Comparison of ENCODE assay signal across 17 cellular contexts in the genomic region with DNA sequence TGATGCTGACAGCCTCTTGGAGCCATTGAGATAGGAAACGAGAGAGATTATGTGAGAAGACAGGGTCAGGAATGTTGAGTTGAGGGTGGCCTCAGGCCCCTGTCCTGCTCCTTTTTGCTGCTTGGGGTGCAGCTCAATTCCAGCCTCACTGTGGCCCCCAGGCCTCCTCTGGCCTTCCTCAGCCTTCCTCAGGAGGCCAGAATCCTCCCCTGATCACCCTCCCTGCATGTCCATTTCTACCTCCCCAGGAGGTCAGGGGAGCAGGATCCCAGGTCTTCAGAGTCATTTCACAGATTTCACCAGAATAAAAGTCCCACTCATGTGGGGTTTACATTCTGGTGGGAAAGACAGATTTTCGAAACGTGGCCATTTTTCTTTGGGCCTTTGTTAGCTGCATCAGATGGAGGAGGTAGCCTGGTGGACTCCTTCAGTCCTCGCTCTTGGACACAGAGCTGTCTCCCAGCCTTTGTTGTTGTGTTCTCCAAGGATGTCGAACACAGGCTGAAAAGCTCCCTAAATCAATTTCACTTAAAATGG. TPM values are rescaled to one million over a fixed set of nuclear protein-coding genes. Genes with fewer than 3 reads are reported as not detected.
A peak's percentile ranks its signal among the peaks of the same experiment; 100 is the strongest.
DNase-seq lines count a peak whose midpoint lies in the region; ATAC-seq, FAIRE-seq and TF ChIP-seq lines count a peak whose summit lies in the region.
"Had no signal": no experiment of that assay in that cellular context is flagged by ENCODE, and none has a peak within 500 bp of the region (broad histone marks: within the 10 kb centered on the region; RNA-seq: fewer than 3 reads in every experiment).

No MANE protein-coding gene starts in this region.

- FAIRE-seq in GM12891 (lab: Jason Lieb, UNC) = no peak
- FAIRE-seq: bronchial epithelial cell, RCC 7860 had no signal

- peak overlapping the region; percentile 66 for H3K4me3 Mint-ChIP-seq in activated CD4-positive, alpha-beta T cell treated with anti-CD3 and anti-CD28 coated beads for 36 hours
- H3K4me3 Mint-ChIP-seq in immature natural killer cell = peak overlapping the region in 4 of 5 donors; percentile 47 to 68 (median 63)

- CTCF ChIA-PET in activated CD4-positive, alpha-beta T cell treated with anti-CD3 and anti-CD28 coated beads for 36 hours (lab: Charles Lee) = interaction anchor here (0.6 to 0.8 kb wide), 3 partner anchors 166 to 490 kb away, joined by 3 read pairs; no protein-coding TSS in a partner anchor
- CTCF ChIA-PET in RWPE1 (lab: Yijun Ruan, JAX) = interaction anchor here (0.7 to 1.0 kb wide), 2 partner anchors 10 to 76 kb away, joined by 3 to 4 read pairs; no protein-coding TSS in a partner anchor

- POLR2A ChIA-PET in activated CD4-positive, alpha-beta T cell treated with anti-CD3 and anti-CD28 coated beads for 36 hours (lab: Charles Lee) = no interaction called here
- POLR2A ChIA-PET in RWPE1 (lab: Yijun Ruan, JAX; ENCODE audit: low non-redundant PET) = no interaction called here

- no peaks in the 10 kb centered on the region for H3K36me3 ChIP-seq in psoas muscle (ENCODE audit: insufficient read depth in 1 of 2, low read depth in 1 of 2)

- H3K27me3 Mint-ChIP-seq in activated CD4-positive, alpha-beta T cell treated with anti-CD3 and anti-CD28 coated beads for 36 hours = no peaks in the 10 kb centered on the region
- H3K27me3 Mint-ChIP-seq in immature natural killer cell (ENCODE audit: low read depth in 3 of 3) = peaks cover 9 to 18% (median 9%) of the 10 kb centered on the region in 3 donors
- H3K27me3 Mint-ChIP-seq: activated naive CD4-positive, alpha-beta T cell treated with anti-CD3 and anti-CD28 coated beads, Interleukin-2, amount 50 U/mL, for 24 hours had no signal

- no peak for DNase-seq in activated CD4-positive, alpha-beta T cell treated with anti-CD3 and anti-CD28 coated beads for 36 hours
- DNase-seq in activated CD4-positive, alpha-beta T cell treated with anti-CD3 and anti-CD28 coated beads, Interleukin-2, amount 50 U/mL, for 1 hour = no peak
- no peak for DNase-seq in RWPE1 (ENCODE audit: low spot score)
- DNase-seq in immature natural killer cell = no peak
- no peak for DNase-seq in psoas muscle
- DNase-seq in GM12891 (ENCODE audit: insufficient read length, low spot score) = no peak
- DNase-seq in HuH-7.5 (ENCODE audit: low spot score) = no peak
- DNase-seq: DND-41; Karpas-422; kidney glomerular epithelial cell; NCI-H1105; stimulated activated CD4-positive, alpha-beta T cell treated with anti-CD3 and anti-CD28 coated beads, Interleukin-4, amount 100 ng/mL, for 4 hours had no signal

- no peak overlapping the region for H3K4me3 ChIP-seq in psoas muscle

- intact Hi-C loops in activated CD4-positive, alpha-beta T cell treated with anti-CD3 and anti-CD28 coated beads for 36 hours (cut with DNase I, micrococcal nuclease) = loop anchor here in 1 of 2 experiments (2.0 kb wide), 1 partner anchor 191 kb away; no protein-coding TSS in a partner anchor
- intact Hi-C loops in psoas muscle (cut with DNase I) = loop anchor here in 1 of 2 donors (5.0 kb wide), 1 partner anchor 75 kb away; no protein-coding TSS in a partner anchor

- H3K27me3 ChIP-seq in psoas muscle (ENCODE audit: insufficient read depth in 3 of 3, low read length in 2 of 3) = no peaks in the 10 kb centered on the region

- H3K4me1 ChIP-seq in psoas muscle = peaks cover 16% of the 10 kb centered on the region
- H3K4me1 ChIP-seq: parathyroid adenoma had no signal

- peaks cover 12% of the 10 kb centered on the region for H3K36me3 Mint-ChIP-seq in activated CD4-positive, alpha-beta T cell treated with anti-CD3 and anti-CD28 coated beads for 36 hours (ENCODE audit: low read depth)
- no peaks in the 10 kb centered on the region for H3K36me3 Mint-ChIP-seq in immature natural killer cell

- H3K27ac Mint-ChIP-seq in activated CD4-positive, alpha-beta T cell treated with anti-CD3 and anti-CD28 coated beads for 36 hours = no peak overlapping the region
- peak overlapping the region in 1 of 6 donors; percentile 55 for H3K27ac Mint-ChIP-seq in immature natural killer cell
- H3K27ac Mint-ChIP-seq: activated naive CD4-positive, alpha-beta T cell treated with anti-CD3 and anti-CD28 coated beads, Interleukin-2, amount 50 U/mL, for 24 hours had no signal

- TF ChIP-seq CTCF in RWPE1 (conservative IDR thresholded peaks at IDR 0.05; ENCODE audit: low read depth) (no peak), psoas muscle (IDR thresholded peaks at IDR 0.05) (no peak)

- 82 to 93% (median 88%) methylated on average over 5 of the region's 5 CpGs for WGBS in psoas muscle, 3 donors

- no peak for ATAC-seq in activated CD4-positive, alpha-beta T cell treated with anti-CD3 and anti-CD28 coated beads for 36 hours
- no peak for ATAC-seq in psoas muscle
- no peak for ATAC-seq in GM19351 (IDR thresholded peaks at IDR 0.05; ENCODE audit: unreplicated experiment)

- H3K9me3 ChIP-seq in psoas muscle = no peaks in the 10 kb centered on the region

- no peak for TF ChIP-seq POLR2A in GM12891 (IDR thresholded peaks at IDR 0.05; ENCODE audit: low read depth, low read length)

- peaks cover 8% of the 10 kb centered on the region for H3K4me1 Mint-ChIP-seq in activated CD4-positive, alpha-beta T cell treated with anti-CD3 and anti-CD28 coated beads for 36 hours
- H3K4me1 Mint-ChIP-seq in immature natural killer cell = peaks cover 11 to 13% of the 10 kb centered on the region in 2 donors

- peak overlapping the region; percentile 82; the same call in 1 of the 2 replicates for H3K27ac ChIP-seq in RWPE1
- H3K27ac ChIP-seq in psoas muscle = peak overlapping the region; percentile 94
- H3K27ac ChIP-seq: parathyroid adenoma had no signal

- H3K9me3 Mint-ChIP-seq in activated CD4-positive, alpha-beta T cell treated with anti-CD3 and anti-CD28 coated beads for 36 hours (ENCODE audit: low read depth) = peaks cover 3% of the 10 kb centered on the region
- H3K9me3 Mint-ChIP-seq in immature natural killer cell = no peaks in the 10 kb centered on the region
- H3K9me3 Mint-ChIP-seq: activated naive CD4-positive, alpha-beta T cell treated with anti-CD3 and anti-CD28 coated beads, Interleukin-2, amount 50 U/mL, for 24 hours had no signal

TF ChIP-seq in GM12891, 5 proteins besides CTCF, POLR2A, EP300 and RAD21:
- TF ChIP-seq TAF1 (IDR thresholded peaks at IDR 0.05; ENCODE audit: low read depth, low read length) = no peak

RNA-seq across cellular contexts. Expression of a gene that starts 2.2 kb away (rescaled TPM):
- total RNA-seq in activated CD4-positive, alpha-beta T cell treated with anti-CD3 and anti-CD28 coated beads for 36 hours = under 1 TPM; 0.16 TPM
- polyA plus RNA-seq in immature natural killer cell = under 1 TPM in 2 of 3 donors, not detected in 1; 0.04 to 0.12 TPM
- total RNA-seq in psoas muscle = under 1 TPM; 0.30 to 0.56 (median 0.42) TPM
- polyA plus RNA-seq in psoas muscle = under 1 TPM; 0.01 to 0.16 (median 0.03) TPM
- polyA plus RNA-seq in GM12891 (2012; ENCODE audit: low read depth, missing spikeins) = 0.10 TPM
